Comparison of ENCODE assay signal across 9 cellular contexts in genomic region chr10:14952851-14953451, GRCh38. TPM values are rescaled to one million over a fixed set of nuclear protein-coding genes. Genes with fewer than 3 reads are reported as not detected.
DNase-seq lines count a peak whose midpoint lies in the region; ATAC-seq and TF ChIP-seq lines count a peak whose summit lies in the region.
"Had no signal": no experiment of that assay in that cellular context is flagged by ENCODE, and none has a peak within 500 bp of the region (broad histone marks: within the 10 kb centered on the region; RNA-seq: fewer than 3 reads in every experiment).

No MANE protein-coding gene starts in this region.

- ATAC-seq in natural killer cell = no peak

- H3K27ac ChIP-seq in colonic mucosa = peak overlapping the region; percentile 86

- no peaks in the 10 kb centered on the region for H3K9me3 ChIP-seq in colonic mucosa

- CTCF ChIA-PET in Calu3 (lab: Charles Lee) = interaction anchor here (1.0 to 1.6 kb wide), 5 partner anchors 9 to 215 kb away, joined by 3 to 6 read pairs (median 3); partner anchors contain the start of genes NMT2 and RPP38

- H3K4me1 ChIP-seq in colonic mucosa = peaks cover 5% of the 10 kb centered on the region

- H3K27ac Mint-ChIP-seq in Calu3 (ENCODE audit: unreplicated experiment) (peak overlapping the region; percentile 94), natural killer cell (peak overlapping the region; percentile 94 to 95)

- H3K4me1 Mint-ChIP-seq in Calu3 (ENCODE audit: low read depth, unreplicated experiment) = peaks cover 14% of the 10 kb centered on the region
- peaks cover 48 to 53% of the 10 kb centered on the region in 2 donors for H3K4me1 Mint-ChIP-seq in natural killer cell

- H3K4me3 ChIP-seq in colonic mucosa = peak overlapping the region; percentile 81

- BruUV-seq in Calu3 (replicated peaks; lab: Mats Ljungman, UMichigan) = TSS peak; percentile 56

- no peak for TF ChIP-seq CTCF in Calu3 (IDR thresholded peaks at IDR 0.05; ENCODE audit: unreplicated experiment)
- no peak for TF ChIP-seq CTCF in colonic mucosa (IDR thresholded peaks at IDR 0.05)
- TF ChIP-seq CTCF in natural killer cell (IDR thresholded peaks at IDR 0.05) = no peak

- no peaks in the 10 kb centered on the region for H3K36me3 ChIP-seq in colonic mucosa

- no peak for DNase-seq in Calu3
- DNase-seq in MV-4-11 (lab: John Stamatoyannopoulos, UW) = peak; percentile 33
- DNase-seq in colonic mucosa = no peak
- DNase-seq in natural killer cell = no peak
- no peak for DNase-seq in hepatic stellate cell (ENCODE audit: low spot score)
- DNase-seq in NOMO-1 treated with DMSO at 0.1 percent for 48 hours (lab: John Stamatoyannopoulos, UW; ENCODE audit: unreplicated experiment) = no peak
- DNase-seq in AG08396 (ENCODE audit: low spot score) = no peak
- no peak for DNase-seq in DMS114 treated with DMSO at 0.1 percent for 48 hours (lab: John Stamatoyannopoulos, UW; ENCODE audit: unreplicated experiment)

- intact Hi-C loops in Calu3 (cut with micrococcal nuclease; ENCODE audit: unreplicated experiment) (loop anchor here (5.0 kb wide), 1 partner anchor 154 kb away; no protein-coding TSS in a partner anchor), colonic mucosa (cut with DNase I) (no loop called here), natural killer cell (cut with micrococcal nuclease) (loop anchor here (5.0 kb wide), 3 partner anchors 76 to 456 kb away; partner anchors contain the start of genes CDNF, HSPA14, MSANTD7 and SUV39H2)

- H3K27me3 Mint-ChIP-seq in Calu3 (ENCODE audit: unreplicated experiment) (no peaks in the 10 kb centered on the region), natural killer cell (ENCODE audit: low read depth in 2 of 2) (no peaks in the 10 kb centered on the region)

- peak overlapping the region; percentile 76 to 78 for H3K9ac ChIP-seq in colonic mucosa (ENCODE audit: low read depth in 2 of 2, low read length in 2 of 2)

- H3K36me3 Mint-ChIP-seq in Calu3 (ENCODE audit: insufficient read depth, unreplicated experiment) (peaks cover 27% of the 10 kb centered on the region), natural killer cell (no peaks in the 10 kb centered on the region)

- H3K9me3 Mint-ChIP-seq in Calu3 (ENCODE audit: low read depth, unreplicated experiment) = no peaks in the 10 kb centered on the region
- H3K9me3 Mint-ChIP-seq in natural killer cell = no peaks in the 10 kb centered on the region

- H3K27me3 ChIP-seq in colonic mucosa = no peaks in the 10 kb centered on the region

- peak overlapping the region; percentile 91 for H3K4me3 Mint-ChIP-seq in Calu3 (ENCODE audit: low read depth, unreplicated experiment)
- H3K4me3 Mint-ChIP-seq in natural killer cell = peak overlapping the region; percentile 97

RNA-seq across cellular contexts. Expression of gene DCLRE1C, which starts 0.9 kb away (rescaled TPM):
- 21.2 and 26.3 TPM in 2 replicates for total RNA-seq in Calu3 (2022)
- total RNA-seq in colonic mucosa = 10 to 100 TPM; 11.0 to 19.0 TPM
- total RNA-seq in natural killer cell = 10 to 100 TPM; 21.7 to 31.3 (median 22.3) TPM

RNA-seq across cellular contexts. Expression of gene MEIG1, which starts 6.2 kb away (rescaled TPM):
- total RNA-seq in Calu3 (2022) (not detected in 2 replicates), colonic mucosa (under 1 TPM in 1 of 2 donors, not detected in 1; 0.58 TPM), natural killer cell (not detected)
- total RNA-seq: SK-MEL-5 had no signal
